In the genomic region with DNA sequence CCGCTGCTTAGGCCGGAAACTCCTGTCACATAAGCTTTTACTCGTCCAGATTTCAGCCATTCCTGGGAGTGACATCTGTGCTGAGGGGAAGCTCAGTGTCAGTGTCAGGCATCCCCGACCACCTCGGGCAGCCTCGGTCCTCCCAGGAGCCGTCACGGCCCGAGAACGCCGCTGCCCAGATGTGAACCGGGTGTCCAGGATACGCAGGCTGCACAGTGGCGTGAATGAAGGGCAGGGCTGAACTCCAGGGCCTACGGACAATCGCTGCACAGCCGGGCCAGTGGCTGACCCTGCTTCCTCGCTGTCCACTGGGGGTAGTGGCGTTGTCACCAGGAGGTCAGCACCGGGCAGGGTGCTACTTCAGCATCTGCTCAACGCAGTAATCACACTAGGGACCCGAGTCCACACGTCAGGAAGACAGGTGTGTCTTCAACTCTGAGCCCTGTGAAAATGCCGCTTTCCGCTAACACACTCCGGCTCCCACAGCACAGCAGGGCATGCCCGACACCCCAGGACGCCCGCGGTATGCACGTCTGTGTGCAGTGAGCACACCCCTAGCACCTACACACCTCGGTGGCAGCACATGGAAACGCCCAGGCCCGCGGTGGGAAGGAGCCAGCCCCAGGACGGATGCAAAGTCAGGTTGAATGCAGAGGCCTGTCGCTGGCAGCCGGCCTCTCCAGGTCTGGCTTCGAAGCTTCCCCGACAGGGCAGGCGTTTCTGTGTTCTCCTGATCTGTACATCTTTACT, we compare ENCODE assay signal across 1 cellular context.
TF ChIP-seq lines count a peak whose summit lies in the region.

No MANE protein-coding gene starts in this region.

TF ChIP-seq in endothelial cell of umbilical vein, 7 proteins besides CTCF, POLR2A, EP300 and RAD21:
- TF ChIP-seq MAX (IDR thresholded peaks at IDR 0.05; ENCODE audit: insufficient read depth, insufficient read length), result no peak
- TF ChIP-seq EZH2 (IDR thresholded peaks at IDR 0.05; ENCODE audit: borderline replicate concordance, low read depth, low read length, severe bottlenecking), result no peak
- TF ChIP-seq POLR2AphosphoS5 (IDR thresholded peaks at IDR 0.05; ENCODE audit: insufficient read depth, low read depth, low read length), result no peak
- no peak for TF ChIP-seq GATA2 (IDR thresholded peaks at IDR 0.05; ENCODE audit: insufficient read depth, insufficient read length, low read depth, low read length)
- TF ChIP-seq JUN (IDR thresholded peaks at IDR 0.05; ENCODE audit: borderline replicate concordance, insufficient read depth, insufficient read length, low read depth), result no peak
- no peak for TF ChIP-seq MYC (IDR thresholded peaks at IDR 0.05; ENCODE audit: low read depth, low read length)
- TF ChIP-seq FOS (IDR thresholded peaks at IDR 0.05; ENCODE audit: borderline replicate concordance, insufficient read depth, low read length), result no peak
